9 cellular contexts compared by ENCODE assay signal in the genomic region with DNA sequence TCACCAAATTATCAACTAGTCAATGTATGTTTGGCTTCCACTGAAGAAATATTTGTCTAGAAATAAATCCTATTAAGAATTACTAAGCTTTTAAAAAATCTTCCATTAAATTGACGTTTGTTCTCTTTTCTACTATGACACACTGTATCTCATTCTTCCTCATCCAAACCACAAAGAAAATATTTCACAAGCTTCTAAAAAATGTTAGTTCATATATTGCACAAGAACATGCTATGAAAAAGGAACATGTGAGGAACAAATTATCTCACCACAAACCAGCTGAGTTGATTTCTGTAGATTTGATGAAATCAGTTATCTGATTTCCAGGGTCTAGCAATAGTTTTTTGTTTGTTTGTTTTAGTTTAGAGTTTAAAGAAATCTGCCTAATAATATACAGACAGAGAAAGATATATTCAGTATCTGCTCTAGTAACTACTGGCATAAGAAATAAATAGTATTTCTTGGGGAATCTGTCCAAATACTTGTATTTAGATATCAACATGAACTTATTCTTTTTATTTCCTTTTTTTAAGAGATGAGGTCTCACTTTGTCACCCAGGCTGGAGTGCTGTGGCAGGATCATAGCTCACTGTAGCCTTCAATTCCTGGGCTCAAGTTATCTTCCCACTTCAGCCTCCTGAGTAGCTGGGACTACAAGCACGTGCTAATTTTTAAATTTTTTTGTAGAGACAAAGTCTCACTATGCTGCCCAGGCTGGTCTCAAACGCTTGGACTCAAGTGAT.
DNase-seq lines count a peak whose midpoint lies in the region; ATAC-seq, FAIRE-seq and TF ChIP-seq lines count a peak whose summit lies in the region.
"Had no signal": no experiment of that assay in that cellular context is flagged by ENCODE, and none has a peak within 500 bp of the region (broad histone marks: within the 10 kb centered on the region; RNA-seq: fewer than 3 reads in every experiment).

No MANE protein-coding gene starts in this region.

- no peaks in the 10 kb centered on the region for H3K9me3 ChIP-seq in skeletal muscle satellite cell (replicated peaks; ENCODE audit: low read length)
- H3K9me3 ChIP-seq in neuronal stem cell (replicated peaks in 1 of 2; ENCODE audit: control insufficient read depth in 2 of 2, insufficient read depth in 1 of 2, low read depth in 1 of 2, low read length in 2 of 2) = peaks cover 0 to 5% of the 10 kb centered on the region in 2 donors

- no peak overlapping the region for H2BK5ac ChIP-seq in neuronal stem cell (ENCODE audit: low read length)

- H3K23ac ChIP-seq in neuronal stem cell (ENCODE audit: low read depth, low read length, poor library complexity) = no peak overlapping the region

- no peaks in the 10 kb centered on the region for H3K27me3 ChIP-seq in skeletal muscle satellite cell (ENCODE audit: control insufficient read depth, insufficient read depth, low read length)
- no peaks in the 10 kb centered on the region for H3K27me3 ChIP-seq in neuronal stem cell (ENCODE audit: control insufficient read depth in 3 of 3, insufficient read depth in 3 of 3, low read depth in 1 of 3, low read length in 3 of 3)

- DNase-seq in GM18507 (ENCODE audit: extremely low spot score, insufficient read length, low read depth) (no peak), SIG-M5 (lab: John Stamatoyannopoulos, UW) (peak; percentile 80), fibroblast of villous mesenchyme (ENCODE audit: low read depth) (peak; percentile 98), neuronal stem cell (ENCODE audit: low spot score) (no peak), ecto neural progenitor cell (ENCODE audit: low spot score) (no peak), NCI-H1048 (lab: John Stamatoyannopoulos, UW) (no peak)

- no peak overlapping the region for H4K91ac ChIP-seq in neuronal stem cell (ENCODE audit: low read depth, low read length, poor library complexity)

- no peak overlapping the region for H3K4ac ChIP-seq in neuronal stem cell (ENCODE audit: low read length)

- H2BK120ac ChIP-seq in neuronal stem cell (ENCODE audit: low read depth, low read length) = no peak overlapping the region

- WGBS in neuronal stem cell (ENCODE audit: extremely low coverage in 2 of 2, insufficient read length in 2 of 2, insufficient replicate concordance in 1 of 2), 2 donors = no CpG with 5 or more reads among the region's 3 CpGs

- H2AK5ac ChIP-seq in neuronal stem cell (ENCODE audit: low read depth, low read length) = no peak overlapping the region

- no peak for ATAC-seq in GM21526 (IDR thresholded peaks at IDR 0.05; ENCODE audit: low FRiP score, unreplicated experiment)

- peaks cover 50% of the 10 kb centered on the region for H3K4me1 ChIP-seq in skeletal muscle satellite cell (ENCODE audit: control insufficient read depth, insufficient read depth, low read length)
- no peaks in the 10 kb centered on the region for H3K4me1 ChIP-seq in neuronal stem cell (ENCODE audit: control insufficient read depth in 2 of 2, insufficient read depth in 1 of 2, low read depth in 1 of 2, low read length in 2 of 2)

- H3K4me3 ChIP-seq in fibroblast of villous mesenchyme (ENCODE audit: low read depth, low read length) = no peak overlapping the region
- peak overlapping the region; percentile 2 for H3K4me3 ChIP-seq in skeletal muscle satellite cell (ENCODE audit: low read length)
- H3K4me3 ChIP-seq in neuronal stem cell (ENCODE audit: low read length in 2 of 2) = no peak overlapping the region

- no peak overlapping the region for H2AFZ ChIP-seq in neuronal stem cell (ENCODE audit: low read length)

- no peak overlapping the region for H3K27ac ChIP-seq in neuronal stem cell (replicated peaks; ENCODE audit: low read length)
- H3K27ac ChIP-seq: VCaP had no signal

- no peak overlapping the region for H2BK15ac ChIP-seq in neuronal stem cell (ENCODE audit: low read length)

- H3K4me2 ChIP-seq in skeletal muscle satellite cell (ENCODE audit: low read length) (peak overlapping the region; percentile 62), neuronal stem cell (ENCODE audit: insufficient read depth, low read length, poor library complexity, severe bottlenecking) (no peak overlapping the region)

- FAIRE-seq in GM18507 (lab: Jason Lieb, UNC) = peak; percentile 31

- no peak for TF ChIP-seq CTCF in fibroblast of villous mesenchyme (IDR thresholded peaks at IDR 0.05; ENCODE audit: insufficient read depth, low read depth, low read length)

- H3K79me1 ChIP-seq in neuronal stem cell (ENCODE audit: low read depth, low read length) = no peaks in the 10 kb centered on the region

- no peak overlapping the region for H2BK12ac ChIP-seq in neuronal stem cell (ENCODE audit: low read length)

- H3K36me3 ChIP-seq in skeletal muscle satellite cell (ENCODE audit: insufficient read depth, low read length) (peaks cover 11% of the 10 kb centered on the region), neuronal stem cell (replicated peaks in 1 of 2; ENCODE audit: control insufficient read depth in 2 of 2, insufficient read depth in 2 of 2, low read length in 2 of 2) (peaks cover 0 to 32% of the 10 kb centered on the region in 2 donors)

- H3K14ac ChIP-seq in neuronal stem cell (ENCODE audit: low read length) = no peak overlapping the region

- no peak overlapping the region for H3K18ac ChIP-seq in neuronal stem cell (ENCODE audit: low read length)

- H3K9ac ChIP-seq in skeletal muscle satellite cell (ENCODE audit: low read depth, low read length) = peak overlapping the region; percentile 71
- no peak overlapping the region for H3K9ac ChIP-seq in neuronal stem cell (ENCODE audit: low read depth, low read length, poor library complexity)

- no peak overlapping the region for H4K8ac ChIP-seq in neuronal stem cell (ENCODE audit: low read depth, low read length)

Comparison
In these comparisons a context has a peak if more than half of its experiments do, and no peak if none do; other contexts are left out.
1. DNase-seq: peak in SIG-M5 (single experiment) and fibroblast of villous mesenchyme (single experiment); none in GM18507 (single experiment), neuronal stem cell (single experiment), ecto neural progenitor cell (single experiment) and NCI-H1048 (single experiment).